Comparison of ENCODE assay signal across 17 cellular contexts in genomic region chr4:7382634-7383014, GRCh38. TPM values are rescaled to one million over a fixed set of nuclear protein-coding genes. Genes with fewer than 3 reads are reported as not detected.
A peak's percentile ranks its signal among the peaks of the same experiment; 100 is the strongest.
DNase-seq lines count a peak whose midpoint lies in the region; ATAC-seq and TF ChIP-seq lines count a peak whose summit lies in the region.
"Had no signal": no experiment of that assay in that cellular context is flagged by ENCODE, and none has a peak within 500 bp of the region (broad histone marks: within the 10 kb centered on the region; RNA-seq: fewer than 3 reads in every experiment).

No MANE protein-coding gene starts in this region.

- no peak overlapping the region for H3K4me3 ChIP-seq in neuronal stem cell (ENCODE audit: low read length in 2 of 2)
- H3K4me3 ChIP-seq in tibial nerve, result no peak overlapping the region

- TF ChIP-seq POLR2A in tibial nerve (IDR thresholded peaks at IDR 0.05), result no peak

- CTCF ChIA-PET in activated naive CD4-positive, alpha-beta T cell treated with anti-CD3 and anti-CD28 coated beads, Interleukin-2, amount 10 ng/mL, durations not matched to agents 7 days and 5 days (lab: Charles Lee), result no interaction called here

- H3K9ac ChIP-seq in neuronal stem cell (ENCODE audit: low read depth, low read length, poor library complexity), result no peak overlapping the region

- DNase-seq in activated naive CD4-positive, alpha-beta T cell treated with anti-CD3 and anti-CD28 coated beads, Interleukin-2, amount 50 U/mL, for 16 hours, result peak; percentile 1
- DNase-seq in activated naive CD4-positive, alpha-beta T cell treated with anti-CD3 and anti-CD28 coated beads, Interleukin-2, amount 10 ng/mL, durations not matched to agents 7 days and 5 days, result no peak
- no peak for DNase-seq in neuronal stem cell (ENCODE audit: low spot score)
- no peak for DNase-seq in tibial nerve (ENCODE audit: low spot score in 2 of 2)
- no peak for DNase-seq in T-helper 17 cell
- no peak for DNase-seq in activated CD4-positive, CD25-positive, alpha-beta regulatory T cell (lab: John Stamatoyannopoulos, UW)
- DNase-seq: C1 segment of cervical spinal cord, DND-41, Kasumi-1, MM.1S, NCI-H1092 treated with DMSO at 0.1 percent for 48 hours, NCI-H526 treated with DMSO at 0.1 percent for 48 hours had no signal

- no peak overlapping the region for H3K4ac ChIP-seq in neuronal stem cell (ENCODE audit: low read length)

- no peaks in the 10 kb centered on the region for H3K4me1 Mint-ChIP-seq in activated naive CD4-positive, alpha-beta T cell treated with anti-CD3 and anti-CD28 coated beads, Interleukin-2, amount 10 ng/mL, durations not matched to agents 7 days and 5 days
- peaks cover 2% of the 10 kb centered on the region for H3K4me1 Mint-ChIP-seq in T-helper 17 cell
- H3K4me1 Mint-ChIP-seq: IgD-negative memory B cell had no signal

- no peaks in the 10 kb centered on the region for H3K36me3 ChIP-seq in neuronal stem cell (replicated peaks in 1 of 2; ENCODE audit: control insufficient read depth in 2 of 2, insufficient read depth in 2 of 2, low read length in 2 of 2)
- H3K36me3 ChIP-seq in tibial nerve, result no peaks in the 10 kb centered on the region

- no peak overlapping the region for H3K23ac ChIP-seq in neuronal stem cell (ENCODE audit: low read depth, low read length, poor library complexity)

- H2AFZ ChIP-seq in neuronal stem cell (ENCODE audit: low read length), result no peak overlapping the region

- no peaks in the 10 kb centered on the region for H3K36me3 Mint-ChIP-seq in activated naive CD4-positive, alpha-beta T cell treated with anti-CD3 and anti-CD28 coated beads, Interleukin-2, amount 10 ng/mL, durations not matched to agents 7 days and 5 days
- H3K36me3 Mint-ChIP-seq in T-helper 17 cell (ENCODE audit: low read depth), result no peaks in the 10 kb centered on the region
- H3K36me3 Mint-ChIP-seq: IgD-negative memory B cell had no signal

- H3K9me3 Mint-ChIP-seq in activated naive CD4-positive, alpha-beta T cell treated with anti-CD3 and anti-CD28 coated beads, Interleukin-2, amount 10 ng/mL, durations not matched to agents 7 days and 5 days, result peaks cover 19% of the 10 kb centered on the region

- no peak overlapping the region for H3K27ac Mint-ChIP-seq in activated naive CD4-positive, alpha-beta T cell treated with anti-CD3 and anti-CD28 coated beads, Interleukin-2, amount 10 ng/mL, durations not matched to agents 7 days and 5 days
- H3K27ac Mint-ChIP-seq in T-helper 17 cell, result no peak overlapping the region
- H3K27ac Mint-ChIP-seq: IgD-negative memory B cell had no signal

- H3K4me3 Mint-ChIP-seq in activated naive CD4-positive, alpha-beta T cell treated with anti-CD3 and anti-CD28 coated beads, Interleukin-2, amount 10 ng/mL, durations not matched to agents 7 days and 5 days, result no peak overlapping the region
- no peak overlapping the region for H3K4me3 Mint-ChIP-seq in T-helper 17 cell
- H3K4me3 Mint-ChIP-seq: IgD-negative memory B cell had no signal

- H3K4me2 ChIP-seq in neuronal stem cell (ENCODE audit: insufficient read depth, low read length, poor library complexity, severe bottlenecking), result no peak overlapping the region

- no peaks in the 10 kb centered on the region for H3K79me1 ChIP-seq in neuronal stem cell (ENCODE audit: low read depth, low read length)

- H2AK5ac ChIP-seq in neuronal stem cell (ENCODE audit: low read depth, low read length), result no peak overlapping the region

- H3K18ac ChIP-seq in neuronal stem cell (ENCODE audit: low read length), result peak overlapping the region; percentile 27

- H2BK5ac ChIP-seq in neuronal stem cell (ENCODE audit: low read length), result peak overlapping the region; percentile 1

- no CpG with 5 or more reads among the region's 8 CpGs for WGBS in neuronal stem cell (ENCODE audit: extremely low coverage in 2 of 2, insufficient read length in 2 of 2, insufficient replicate concordance in 1 of 2), 2 donors
- WGBS in tibial nerve, 2 donors, result 48 to 56% methylated on average over 8 of the region's 8 CpGs

- H3K14ac ChIP-seq in neuronal stem cell (ENCODE audit: low read length), result no peak overlapping the region

- H3K27me3 ChIP-seq in neuronal stem cell (ENCODE audit: control insufficient read depth in 3 of 3, insufficient read depth in 3 of 3, low read depth in 1 of 3, low read length in 3 of 3) (peaks cover 0 to 9% (median 0%) of the 10 kb centered on the region in 3 experiments), tibial nerve (no peaks in the 10 kb centered on the region)

- H3K9me3 ChIP-seq in neuronal stem cell (replicated peaks in 1 of 2; ENCODE audit: control insufficient read depth in 2 of 2, insufficient read depth in 1 of 2, low read depth in 1 of 2, low read length in 2 of 2) (no peaks in the 10 kb centered on the region), tibial nerve (no peaks in the 10 kb centered on the region), T-helper 17 cell (ENCODE audit: control insufficient read depth, low read length, poor library complexity, severe bottlenecking) (no peaks in the 10 kb centered on the region)

- no peak for ATAC-seq in T-helper 17 cell
- no peak for ATAC-seq in HG03175 (IDR thresholded peaks at IDR 0.05; ENCODE audit: unreplicated experiment)
- ATAC-seq: HCT116 had no signal

- H3K27me3 Mint-ChIP-seq in activated naive CD4-positive, alpha-beta T cell treated with anti-CD3 and anti-CD28 coated beads, Interleukin-2, amount 10 ng/mL, durations not matched to agents 7 days and 5 days, result peaks cover 13% of the 10 kb centered on the region
- peaks cover 37% of the 10 kb centered on the region for H3K27me3 Mint-ChIP-seq in T-helper 17 cell

- H4K8ac ChIP-seq in neuronal stem cell (ENCODE audit: low read depth, low read length), result no peak overlapping the region

- H2BK12ac ChIP-seq in neuronal stem cell (ENCODE audit: low read length), result no peak overlapping the region

- no peak overlapping the region for H4K91ac ChIP-seq in neuronal stem cell (ENCODE audit: low read depth, low read length, poor library complexity)

- TF ChIP-seq CTCF in tibial nerve (IDR thresholded peaks at IDR 0.05), result no peak

- H2BK120ac ChIP-seq in neuronal stem cell (ENCODE audit: low read depth, low read length), result no peak overlapping the region

- no peak for TF ChIP-seq EP300 in tibial nerve (IDR thresholded peaks at IDR 0.05)

- no peak overlapping the region for H2BK15ac ChIP-seq in neuronal stem cell (ENCODE audit: low read length)

- H3K4me1 ChIP-seq in neuronal stem cell (ENCODE audit: control insufficient read depth in 2 of 2, insufficient read depth in 1 of 2, low read depth in 1 of 2, low read length in 2 of 2) (peaks cover 0 to 4% of the 10 kb centered on the region in 2 donors), tibial nerve (peaks cover 0 to 41% (median 5%) of the 10 kb centered on the region in 4 donors)

- H3K27ac ChIP-seq in cingulate gyrus (ENCODE audit: low read depth, low read length) (peak overlapping the region; percentile 91), neuronal stem cell (replicated peaks; ENCODE audit: low read length) (no peak overlapping the region), tibial nerve (peak overlapping the region in 3 of 4 donors; percentile 19 to 81 (median 76))
- H3K27ac ChIP-seq: HL-60 had no signal

RNA-seq across cellular contexts. Expression of gene PSAPL1, which starts 52.1 kb away (rescaled TPM):
- 0.01 TPM for polyA plus RNA-seq in neuronal stem cell (2013, experiment 1 of 2)
- not detected for polyA plus RNA-seq in neuronal stem cell (2013, experiment 2 of 2)
- total RNA-seq in tibial nerve, result under 1 TPM in 2 of 4 donors, not detected in 2; under 0.01 to 0.22 TPM
- not detected for total RNA-seq in T-helper 17 cell
- polyA plus RNA-seq: IgD-negative memory B cell had no signal
